1 cellular context compared by ENCODE assay signal in genomic region chr19:42293539-42293938, GRCh38.
TF ChIP-seq lines count a peak whose summit lies in the region.

No MANE protein-coding gene starts in this region.

TF ChIP-seq in H1, 55 proteins besides CTCF, POLR2A, EP300 and RAD21:
- TF ChIP-seq TEAD4 (IDR thresholded peaks at IDR 0.05; ENCODE audit: low read depth, low read length) (no peak), GABPA (IDR thresholded peaks at IDR 0.05; ENCODE audit: borderline replicate concordance, insufficient read depth, low read length) (no peak), CHD1 (IDR thresholded peaks at IDR 0.05; ENCODE audit: low read depth, low read length) (no peak), BCL11A (IDR thresholded peaks at IDR 0.05; ENCODE audit: low read depth in 2 of 2, low read length in 2 of 2) (no peak), FOSL1 (IDR thresholded peaks at IDR 0.05; ENCODE audit: insufficient read depth, low read depth, low read length) (no peak), YY1 (IDR thresholded peaks at IDR 0.05; ENCODE audit: low read depth, low read length) (no peak)
- TF ChIP-seq, protein P1, sequence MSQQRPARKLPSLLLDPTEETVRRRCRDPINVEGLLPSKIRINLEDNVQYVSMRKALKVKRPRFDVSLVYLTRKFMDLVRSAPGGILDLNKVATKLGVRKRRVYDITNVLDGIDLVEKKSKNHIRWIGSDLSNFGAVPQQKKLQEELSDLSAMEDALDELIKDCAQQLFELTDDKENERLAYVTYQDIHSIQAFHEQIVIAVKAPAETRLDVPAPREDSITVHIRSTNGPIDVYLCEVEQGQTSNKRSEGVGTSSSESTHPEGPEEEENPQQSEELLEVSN (IDR thresholded peaks at IDR 0.05), result no peak
